ENCODE assay signal across 27 cellular contexts in the genomic region with DNA sequence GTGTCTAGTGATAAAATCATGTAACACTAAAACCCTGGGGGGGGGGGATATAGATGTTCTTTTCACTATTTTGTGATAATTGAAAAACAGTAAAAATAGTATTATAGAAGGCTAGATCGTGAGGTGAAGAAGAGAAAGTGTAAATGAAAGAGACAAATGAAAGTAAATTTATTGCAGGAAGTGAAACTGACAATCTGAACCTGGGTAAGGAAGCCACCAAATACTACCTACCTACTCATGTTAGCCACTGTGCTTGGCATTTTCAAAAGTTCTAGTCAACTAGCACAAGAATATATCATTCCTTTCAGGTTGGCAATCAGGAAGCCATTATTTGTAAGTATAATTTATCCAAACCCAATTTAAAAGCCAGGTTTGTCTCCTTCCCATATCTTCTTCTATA.
"Had no signal": no experiment of that assay in that cellular context is flagged by ENCODE, and none has a peak within 500 bp of the region (broad histone marks: within the 10 kb centered on the region; RNA-seq: fewer than 3 reads in every experiment).

No MANE protein-coding gene starts in this region.

- H3K4me1 ChIP-seq: esophagus muscularis mucosa, foreskin keratinocyte, gastroesophageal sphincter, heart right ventricle, left lung, prostate gland, right atrium auricular region, suprapubic skin, thyroid gland, vagina had no signal

- H3K9me3 ChIP-seq: esophagus muscularis mucosa, gastroesophageal sphincter, left lung, prostate gland, right atrium auricular region, suprapubic skin, thyroid gland, vagina had no signal

- H3K27ac ChIP-seq: esophagus muscularis mucosa, foreskin keratinocyte, gastroesophageal sphincter, heart right ventricle, left lung, prostate gland, right atrium auricular region, suprapubic skin, thyroid gland, vagina had no signal

- H3K27me3 ChIP-seq: foreskin keratinocyte, gastroesophageal sphincter, right atrium auricular region, suprapubic skin, thyroid gland, vagina had no signal

- H3K4me3 ChIP-seq: esophagus muscularis mucosa, gastroesophageal sphincter, heart right ventricle, left lung, prostate gland, right atrium auricular region, smooth muscle cell, suprapubic skin, thyroid gland, vagina had no signal

- H3K4me2 ChIP-seq: smooth muscle cell had no signal

- DNase-seq: dermis blood vessel endothelial cell; effector memory CD4-positive, alpha-beta T cell; foreskin keratinocyte; heart right ventricle; hippocampal formation; left cardiac atrium; left lung; mesenchymal stem cell; midbrain; naive thymus-derived CD8-positive, alpha-beta T cell; nephron progenitor cell; nucleus accumbens; stimulated activated CD4-positive, alpha-beta T cell treated with anti-CD3 and anti-CD28 coated beads, Interleukin-12 subunit alpha, Interleukin-12 subunit beta, amount 100 ng/mL, for 4 hours; stimulated activated CD4-positive, alpha-beta T cell treated with anti-CD3 and anti-CD28 coated beads, Interleukin-1b, Interleukin-23, amount 100 ng/mL, for 48 hours; stimulated activated CD4-positive, alpha-beta T cell treated with anti-CD3 and anti-CD28 coated beads, Interleukin-4, amount 100 ng/mL, for 1 hour; stimulated activated CD8-positive, alpha-beta memory T cell treated with anti-CD3 and anti-CD28 coated beads, Interleukin-4, amount 100 ng/mL, for 48 hours; stimulated activated naive CD4-positive, alpha-beta T cell; stimulated activated naive CD8-positive, alpha-beta T cell treated with anti-CD3 and anti-CD28 coated beads, Interleukin-15, amount 100 ng/mL, for 72 hours; thyroid gland; trophoblast cell had no signal

- H3K36me3 ChIP-seq: esophagus muscularis mucosa, gastroesophageal sphincter, heart right ventricle, left lung, prostate gland, right atrium auricular region, suprapubic skin, thyroid gland, vagina had no signal
